In the genomic region with DNA sequence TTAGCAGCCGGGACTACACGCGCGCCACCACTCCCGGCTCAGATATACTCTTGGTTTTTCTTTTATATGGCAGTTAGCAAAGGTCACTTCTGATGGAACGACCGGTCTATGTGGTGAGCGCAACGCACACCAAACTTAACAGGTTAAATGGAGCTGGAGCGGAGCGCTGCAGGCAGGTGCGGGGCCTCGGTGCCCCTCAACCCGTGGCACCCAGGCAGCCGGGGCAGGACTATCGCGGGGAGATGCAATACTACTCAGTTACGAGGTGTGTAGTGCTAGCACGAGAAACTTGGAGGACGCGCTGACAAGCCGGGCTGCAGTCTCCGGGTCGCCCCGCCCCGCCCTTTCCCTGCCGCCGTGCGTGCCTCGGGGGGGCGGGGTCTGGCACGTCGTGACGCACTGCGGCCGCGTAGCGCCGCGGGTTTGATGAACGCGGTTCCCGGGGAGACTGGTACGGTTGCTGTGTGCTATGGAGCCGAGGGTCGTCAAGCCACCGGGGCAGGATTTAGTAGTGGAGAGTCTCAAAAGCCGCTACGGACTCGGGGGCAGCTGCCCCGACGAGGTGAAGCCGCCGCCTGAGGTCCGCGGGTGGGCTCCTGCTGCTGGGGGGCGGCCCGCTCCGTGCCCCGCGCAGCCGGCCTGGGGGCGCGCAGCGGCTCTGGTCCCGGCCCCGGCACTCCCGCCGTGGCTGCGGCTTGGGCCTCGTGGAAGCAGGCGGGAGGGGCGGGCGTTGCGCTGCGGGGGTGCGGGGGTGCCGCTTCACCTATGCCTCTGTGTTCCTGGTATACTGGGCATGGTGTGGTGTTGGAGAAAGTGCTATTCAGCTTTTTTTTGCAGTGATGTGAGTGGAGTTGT, we compare ENCODE assay signal across 8 cellular contexts. TPM values are rescaled to one million over a fixed set of nuclear protein-coding genes. Genes with fewer than 3 reads are reported as not detected.
DNase-seq lines count a peak whose midpoint lies in the region; ATAC-seq and TF ChIP-seq lines count a peak whose summit lies in the region.

A gene with protein sequence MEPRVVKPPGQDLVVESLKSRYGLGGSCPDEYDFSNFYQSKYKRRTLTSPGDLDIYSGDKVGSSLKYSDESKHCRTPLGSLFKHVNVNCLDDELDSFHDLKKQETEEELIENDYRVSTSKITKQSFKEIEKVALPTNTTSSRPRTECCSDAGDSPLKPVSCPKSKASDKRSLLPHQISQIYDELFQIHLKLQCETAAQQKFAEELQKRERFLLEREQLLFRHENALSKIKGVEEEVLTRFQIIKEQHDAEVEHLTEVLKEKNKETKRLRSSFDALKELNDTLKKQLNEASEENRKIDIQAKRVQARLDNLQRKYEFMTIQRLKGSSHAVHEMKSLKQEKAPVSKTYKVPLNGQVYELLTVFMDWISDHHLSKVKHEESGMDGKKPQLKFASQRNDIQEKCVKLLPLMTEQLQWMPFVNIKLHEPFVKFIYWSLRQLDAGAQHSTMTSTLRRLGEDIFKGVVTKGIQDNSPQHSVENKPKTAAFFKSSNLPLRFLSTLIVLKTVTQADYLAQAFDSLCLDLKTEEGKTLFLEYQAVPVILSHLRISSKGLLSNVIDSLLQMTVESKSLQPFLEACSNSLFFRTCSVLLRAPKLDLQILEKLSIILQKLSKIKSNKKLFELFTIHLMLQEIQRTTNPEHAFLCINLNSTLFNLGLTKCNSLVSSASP (plus strand): TSS at position 418 of the 855 bp plus-strand sequence. CDS start 52 bp downstream, at position 470.

- H3K27me3 Mint-ChIP-seq in chondrocyte (ENCODE audit: low read depth), result no peaks in the 10 kb centered on the region

- no peaks in the 10 kb centered on the region for H3K27me3 ChIP-seq in layer of hippocampus (ENCODE audit: control insufficient read depth, insufficient read depth, low read length)

- H3K27ac Mint-ChIP-seq in chondrocyte (ENCODE audit: unreplicated experiment), result peak within 1 kb of the TSS; percentile 99

- H3K27ac ChIP-seq in layer of hippocampus (ENCODE audit: low read depth, low read length), result peak within 1 kb of the TSS; percentile 73

- no peaks in the 10 kb centered on the region for H3K9me3 Mint-ChIP-seq in chondrocyte (ENCODE audit: low read depth)

- ATAC-seq in GM19043 (IDR thresholded peaks at IDR 0.05; ENCODE audit: low read depth, unreplicated experiment) (peak; percentile 95), HG03354 (IDR thresholded peaks at IDR 0.05; ENCODE audit: poor library complexity, severe bottlenecking, unreplicated experiment) (peak; percentile 96)

- peak; percentile 93 for DNase-seq in Ammon's horn (ENCODE audit: low spot score)
- peak; percentile 90 for DNase-seq in NCI-H510A treated with DMSO at 0.1 percent for 48 hours (lab: John Stamatoyannopoulos, UW)
- peak; percentile 84 for DNase-seq in activated CD4-positive, alpha-beta T cell treated with anti-CD3 and anti-CD28 coated beads for 1 hour
- DNase-seq in chondrocyte (ENCODE audit: low spot score), result peak; percentile 92
- DNase-seq in stimulated activated CD4-positive, alpha-beta T cell treated with anti-CD3 and anti-CD28 coated beads, Interleukin-1b, Interleukin-23, amount 100 ng/mL, for 24 hours (ENCODE audit: low read depth in 4 of 4, low spot score in 1 of 4), result peak; percentile 79 to 92 (median 88)

- no peak for TF ChIP-seq CTCF in chondrocyte (IDR thresholded peaks at IDR 0.05)

- peaks cover 10% of the 10 kb centered on the region for H3K36me3 Mint-ChIP-seq in chondrocyte (ENCODE audit: low read depth)

- peaks cover 15% of the 10 kb centered on the region for H3K4me1 Mint-ChIP-seq in chondrocyte (ENCODE audit: low read depth)

- H3K4me3 Mint-ChIP-seq in chondrocyte (ENCODE audit: unreplicated experiment), result peak within 1 kb of the TSS; percentile 99

RNA-seq across cellular contexts. Expression of the gene that starts here (rescaled TPM):
- total RNA-seq in chondrocyte, result 2.9 to 5.9 TPM (median 4.1 TPM) in 3 replicates

Comparison
In these comparisons a context has a peak if more than half of its experiments do, and no peak if none do; other contexts are left out.
1. Peak in every context shown above with its lines: DNase-seq, ATAC-seq and H3K27ac ChIP-seq.